1 cellular context compared by ENCODE assay signal in genomic region chrX:2452317-2452784, GRCh38.
TF ChIP-seq lines count a peak whose summit lies in the region.

No MANE protein-coding gene starts in this region.

TF ChIP-seq in K562, 482 proteins besides CTCF, POLR2A, EP300 and RAD21 (continued from another document and continues in another):
- TF ChIP-seq TAF1 (IDR thresholded peaks at IDR 0.05; ENCODE audit: control insufficient read depth, extremely low read depth, insufficient read depth, low read length, severe bottlenecking) (no peak), TEAD4 (IDR thresholded peaks at IDR 0.05; ENCODE audit: low read length) (peak; percentile 47; the same call in 1 of the 2 replicates), TEAD4 (CRISPR knock-in tag; IDR thresholded peaks at IDR 0.05; ENCODE audit: borderline replicate concordance) (no peak), MAZ (CRISPR knock-in tag; conservative IDR thresholded peaks at IDR 0.05 in 1 of 2, IDR thresholded peaks at IDR 0.05 in 1 of 2) (no peak), NR1H2 (CRISPR knock-in tag; IDR thresholded peaks at IDR 0.05) (no peak), ZNF408 (CRISPR knock-in tag; IDR thresholded peaks at IDR 0.05; ENCODE audit: low read depth) (no peak), ZBTB12 (CRISPR knock-in tag; IDR thresholded peaks at IDR 0.05) (no peak), BRD4 (IDR thresholded peaks at IDR 0.05) (no peak), HDGF (IDR thresholded peaks at IDR 0.05) (no peak), HDAC2 (IDR thresholded peaks at IDR 0.05) (no peak), ZNF224 (CRISPR knock-in tag; IDR thresholded peaks at IDR 0.05) (no peak), CTCFL (IDR thresholded peaks at IDR 0.05; ENCODE audit: borderline replicate concordance, insufficient read depth, low read depth, low read length, poor library complexity, severe bottlenecking) (no peak), CBX8 (IDR thresholded peaks at IDR 0.05; ENCODE audit: borderline replicate concordance, extremely low read depth, low read depth, low read length, poor library complexity, severe bottlenecking) (no peak), ZNF239 (CRISPR knock-in tag; IDR thresholded peaks at IDR 0.05) (no peak), ZNF57 (CRISPR knock-in tag; IDR thresholded peaks at IDR 0.05) (no peak), CREM (IDR thresholded peaks at IDR 0.05; ENCODE audit: low read depth) (peak; percentile 90), SFPQ (IDR thresholded peaks at IDR 0.05; ENCODE audit: low read depth, low read length) (no peak), POLR2AphosphoS2 (IDR thresholded peaks at IDR 0.05; ENCODE audit: low read length) (no peak), ZBTB49 (CRISPR knock-in tag; IDR thresholded peaks at IDR 0.05; ENCODE audit: borderline replicate concordance) (no peak), NR0B1 (IDR thresholded peaks at IDR 0.05; ENCODE audit: partially characterized antibody) (no peak), ZNF830 (CRISPR knock-in tag; IDR thresholded peaks at IDR 0.05) (no peak), PATZ1 (CRISPR knock-in tag; IDR thresholded peaks at IDR 0.05; ENCODE audit: borderline replicate concordance) (no peak), SP1 (CRISPR knock-in tag; IDR thresholded peaks at IDR 0.05) (no peak; the same call in 1 of the 2 replicates), ZBTB40 (IDR thresholded peaks at IDR 0.05) (no peak), ZBTB40 (CRISPR knock-in tag; IDR thresholded peaks at IDR 0.05) (no peak), ZNF41 (CRISPR knock-in tag; conservative IDR thresholded peaks at IDR 0.05) (no peak), ZNF140 (CRISPR knock-in tag; IDR thresholded peaks at IDR 0.05) (no peak), MTA2 (IDR thresholded peaks at IDR 0.05; ENCODE audit: low read depth) (no peak), NUFIP1 (IDR thresholded peaks at IDR 0.05; ENCODE audit: partially characterized antibody) (no peak), ZBTB11 (CRISPR knock-in tag; IDR thresholded peaks at IDR 0.05) (no peak), SRSF1 (IDR thresholded peaks at IDR 0.05; ENCODE audit: low read depth, low read length) (no peak), CEBPG (CRISPR knock-in tag; IDR thresholded peaks at IDR 0.05) (no peak), CEBPG (tag; conservative IDR thresholded peaks at IDR 0.05 in 1 of 2, IDR thresholded peaks at IDR 0.05 in 1 of 2) (no peak), ZNF699 (CRISPR knock-in tag; IDR thresholded peaks at IDR 0.05; ENCODE audit: insufficient replicate concordance) (no peak), SNRNP70 (optimal IDR thresholded peaks at IDR 0.05; ENCODE audit: low read depth, low read length) (no peak), RBM34 (IDR thresholded peaks at IDR 0.05; ENCODE audit: borderline replicate concordance, insufficient read depth, low read length) (no peak)
